Comparison of ENCODE assay signal across 1 cellular context in genomic region chr16:27781195-27781524, GRCh38.
TF ChIP-seq lines count a peak whose summit lies in the region.

No MANE protein-coding gene starts in this region.

TF ChIP-seq in K562, 482 proteins besides CTCF, POLR2A, EP300 and RAD21 (continued from another document):
- TF ChIP-seq PHTF2 (CRISPR knock-in tag; IDR thresholded peaks at IDR 0.05) = no peak
- no peak for TF ChIP-seq DLX4 (CRISPR knock-in tag; IDR thresholded peaks at IDR 0.05)
- TF ChIP-seq ZC3H11A (IDR thresholded peaks at IDR 0.05; ENCODE audit: low read depth, low read length) = no peak
- TF ChIP-seq TCF3 (CRISPR knock-in tag; IDR thresholded peaks at IDR 0.05) = no peak
- no peak for TF ChIP-seq CBFA2T3 (IDR thresholded peaks at IDR 0.05)
- TF ChIP-seq, protein P1, sequence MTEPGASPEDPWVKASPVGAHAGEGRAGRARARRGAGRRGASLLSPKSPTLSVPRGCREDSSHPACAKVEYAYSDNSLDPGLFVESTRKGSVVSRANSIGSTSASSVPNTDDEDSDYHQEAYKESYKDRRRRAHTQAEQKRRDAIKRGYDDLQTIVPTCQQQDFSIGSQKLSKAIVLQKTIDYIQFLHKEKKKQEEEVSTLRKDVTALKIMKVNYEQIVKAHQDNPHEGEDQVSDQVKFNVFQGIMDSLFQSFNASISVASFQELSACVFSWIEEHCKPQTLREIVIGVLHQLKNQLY (CRISPR knock-in tag; conservative IDR thresholded peaks at IDR 0.05) = no peak
- no peak for TF ChIP-seq PML (IDR thresholded peaks at IDR 0.05; ENCODE audit: low read length)
- TF ChIP-seq TBL1XR1 (IDR thresholded peaks at IDR 0.05; ENCODE audit: low read length in 2 of 2) = no peak
- no peak for TF ChIP-seq MED1 (CRISPR knock-in tag; IDR thresholded peaks at IDR 0.05; ENCODE audit: borderline replicate concordance)
- no peak for TF ChIP-seq MCM7 (IDR thresholded peaks at IDR 0.05)
- no peak for TF ChIP-seq MEF2D (tag; conservative IDR thresholded peaks at IDR 0.05; ENCODE audit: low read depth)
- TF ChIP-seq, protein P2, sequence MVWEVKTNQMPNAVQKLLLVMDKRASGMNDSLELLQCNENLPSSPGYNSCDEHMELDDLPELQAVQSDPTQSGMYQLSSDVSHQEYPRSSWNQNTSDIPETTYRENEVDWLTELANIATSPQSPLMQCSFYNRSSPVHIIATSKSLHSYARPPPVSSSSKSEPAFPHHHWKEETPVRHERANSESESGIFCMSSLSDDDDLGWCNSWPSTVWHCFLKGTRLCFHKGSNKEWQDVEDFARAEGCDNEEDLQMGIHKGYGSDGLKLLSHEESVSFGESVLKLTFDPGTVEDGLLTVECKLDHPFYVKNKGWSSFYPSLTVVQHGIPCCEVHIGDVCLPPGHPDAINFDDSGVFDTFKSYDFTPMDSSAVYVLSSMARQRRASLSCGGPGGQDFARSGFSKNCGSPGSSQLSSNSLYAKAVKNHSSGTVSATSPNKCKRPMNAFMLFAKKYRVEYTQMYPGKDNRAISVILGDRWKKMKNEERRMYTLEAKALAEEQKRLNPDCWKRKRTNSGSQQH (CRISPR knock-in tag; IDR thresholded peaks at IDR 0.05) = no peak
- TF ChIP-seq, protein P3, sequence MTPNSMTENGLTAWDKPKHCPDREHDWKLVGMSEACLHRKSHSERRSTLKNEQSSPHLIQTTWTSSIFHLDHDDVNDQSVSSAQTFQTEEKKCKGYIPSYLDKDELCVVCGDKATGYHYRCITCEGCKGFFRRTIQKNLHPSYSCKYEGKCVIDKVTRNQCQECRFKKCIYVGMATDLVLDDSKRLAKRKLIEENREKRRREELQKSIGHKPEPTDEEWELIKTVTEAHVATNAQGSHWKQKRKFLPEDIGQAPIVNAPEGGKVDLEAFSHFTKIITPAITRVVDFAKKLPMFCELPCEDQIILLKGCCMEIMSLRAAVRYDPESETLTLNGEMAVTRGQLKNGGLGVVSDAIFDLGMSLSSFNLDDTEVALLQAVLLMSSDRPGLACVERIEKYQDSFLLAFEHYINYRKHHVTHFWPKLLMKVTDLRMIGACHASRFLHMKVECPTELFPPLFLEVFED (CRISPR knock-in tag; conservative IDR thresholded peaks at IDR 0.05) = no peak
- no peak for TF ChIP-seq NR2C1 (IDR thresholded peaks at IDR 0.05)
- no peak for TF ChIP-seq NR2C1 (tag; IDR thresholded peaks at IDR 0.05)
